Comparison of ENCODE assay signal across 24 cellular contexts in genomic region chrY:17233710-17234109, GRCh38.
A peak's percentile ranks its signal among the peaks of the same experiment; 100 is the strongest.
DNase-seq lines count a peak whose midpoint lies in the region; FAIRE-seq and TF ChIP-seq lines count a peak whose summit lies in the region.
"Had no signal": no experiment of that assay in that cellular context is flagged by ENCODE, and none has a peak within 500 bp of the region (broad histone marks: within the 10 kb centered on the region; RNA-seq: fewer than 3 reads in every experiment).

No MANE protein-coding gene starts in this region.

- H2AK5ac ChIP-seq in H1 (ENCODE audit: low read depth, low read length) = no peak overlapping the region

- H3K23ac ChIP-seq in H1 (ENCODE audit: insufficient read length) = no peak overlapping the region

- TF ChIP-seq EP300 in H1 (IDR thresholded peaks at IDR 0.05; ENCODE audit: borderline replicate concordance in 1 of 2, low read depth in 2 of 2, low read length in 2 of 2) = no peak

- H4K8ac ChIP-seq in H1 (ENCODE audit: extremely low read depth, insufficient read depth, low read length) = no peak overlapping the region

- no peak overlapping the region for H3K4me3 Mint-ChIP-seq in osteocyte (ENCODE audit: unreplicated experiment)
- H3K4me3 Mint-ChIP-seq: CD14-positive monocyte; CD4-positive, alpha-beta T cell; CD8-positive, alpha-beta memory T cell had no signal

- H3K9ac ChIP-seq in HUES64 (ENCODE audit: low read depth, low read length) = peak overlapping the region; percentile 52
- H3K9ac ChIP-seq in H1 (replicated peaks in 1 of 4; ENCODE audit: extremely low read depth in 1 of 4, low read depth in 3 of 4, low read length in 3 of 4) = no peak overlapping the region
- H3K9ac ChIP-seq: BLaER1 treated with 17β-estradiol and CSF1 and Interleukin-3, amounts not matched to agents 10 nM and 100 nM had no signal

- POLR2A ChIA-PET in H1 (lab: Charles Lee; ENCODE audit: partially characterized antibody) = no interaction called here

- no peaks in the 10 kb centered on the region for H3K79me2 ChIP-seq in H1 (ENCODE audit: control insufficient read depth in 1 of 2, insufficient read depth in 2 of 2, low read length in 2 of 2)

- no peak overlapping the region for H2AFZ ChIP-seq in H1 (ENCODE audit: low read length)

- TF ChIP-seq POLR2A in H1 (IDR thresholded peaks at IDR 0.05; ENCODE audit: control extremely low read depth in 1 of 2, low read depth in 2 of 2, low read length in 2 of 2) = no peak

- H3K27ac Mint-ChIP-seq in osteocyte (ENCODE audit: unreplicated experiment) = no peak overlapping the region
- H3K27ac Mint-ChIP-seq: CD14-positive monocyte; CD4-positive, alpha-beta T cell; CD8-positive, alpha-beta memory T cell had no signal

- H3K27me3 Mint-ChIP-seq in osteocyte (ENCODE audit: unreplicated experiment) = no peaks in the 10 kb centered on the region
- H3K27me3 Mint-ChIP-seq: CD4-positive, alpha-beta T cell; CD8-positive, alpha-beta memory T cell had no signal

- H3K4me3 ChIP-seq in HUES64 (ENCODE audit: low read length) (no peak overlapping the region; the same call in 1 of the 2 replicates), H1 (ENCODE audit: extremely low read depth in 1 of 4, insufficient read depth in 2 of 4, low read depth in 3 of 4, low read length in 4 of 4) (peak overlapping the region in 1 of 4 experiments; percentile 12; a peak in 1 of 8 replicates)
- H3K4me3 ChIP-seq: A549; BLaER1 treated with 17β-estradiol and CSF1 and Interleukin-3, amounts not matched to agents 10 nM and 100 nM had no signal

- TF ChIP-seq RAD21 in H1 (IDR thresholded peaks at IDR 0.05 in 1 of 2, conservative IDR thresholded peaks at IDR 0.05 in 1 of 2; ENCODE audit: low read depth in 2 of 2, low read length in 2 of 2) = no peak

- CTCF ChIA-PET in H1 (lab: Charles Lee; ENCODE audit: partially characterized antibody) = interaction anchor here (0.6 kb wide), 1 partner anchor 117 kb away, joined by 4 read pairs; no protein-coding TSS in a partner anchor

- peak overlapping the region in 1 of 2 experiments; percentile 42; a peak in 2 of 4 replicates for H3K4me2 ChIP-seq in H1 (ENCODE audit: insufficient read depth in 1 of 2, low read depth in 2 of 2, low read length in 2 of 2)
- H3K4me2 ChIP-seq: A549; BLaER1 treated with 17β-estradiol and CSF1 and Interleukin-3, amounts not matched to agents 10 nM and 100 nM had no signal

- DNase-seq in H1 (ENCODE audit: low read depth in 1 of 2, low spot score in 2 of 2) = no peak
- peak; percentile 28 for DNase-seq in iPS DF 19.7 (ENCODE audit: low read depth, low spot score)
- DNase-seq in superior temporal gyrus (ENCODE audit: extremely low spot score) = peak; percentile 22
- no peak for DNase-seq in osteocyte (ENCODE audit: extremely low spot score, unreplicated experiment)
- DNase-seq in cerebellar nuclear complex (lab: John Stamatoyannopoulos, UW) = no peak
- DNase-seq in activated CD4-positive, CD25-positive, alpha-beta regulatory T cell (lab: John Stamatoyannopoulos, UW) = no peak
- DNase-seq: 8988T; ACHN; AML-193; BE2C; CD4-positive, alpha-beta T cell; CD8-positive, alpha-beta memory T cell; DMS 273 treated with DMSO at 0.1 percent for 48 hours; DMS79; GF-D8; GOT3; H7; HCEC 1CT had no signal

- no peak overlapping the region for H2BK12ac ChIP-seq in H1 (ENCODE audit: low read depth, low read length)

- H3K27me3 ChIP-seq in HUES64 (ENCODE audit: insufficient read depth, low read length) = no peaks in the 10 kb centered on the region
- H3K27me3 ChIP-seq in H1 (replicated peaks in 1 of 4; ENCODE audit: control insufficient read depth in 3 of 4, extremely low read depth in 1 of 4, insufficient read depth in 3 of 4, low read length in 3 of 4) = no peaks in the 10 kb centered on the region
- H3K27me3 ChIP-seq: BE2C; BLaER1 treated with 17β-estradiol and CSF1 and Interleukin-3, amounts not matched to agents 10 nM and 100 nM had no signal

- 14% methylated on average over 1 of the region's 1 CpG for WGBS in HUES64
- 8% methylated on average over 1 of the region's 1 CpG; no CpG with 5 or more reads in 1 of the 2 experiments for WGBS in H1 (ENCODE audit: extremely low coverage in 1 of 2, insufficient coverage in 1 of 2, insufficient read length in 1 of 2, insufficient replicate concordance in 2 of 2, low coverage in 1 of 2, low lambda C conversion rate in 2 of 2, missing lambda C conversion rate in 1 of 2), 2 experiments

- no peak overlapping the region for H4K91ac ChIP-seq in H1 (replicated peaks; ENCODE audit: insufficient read length, low read length)

- H3K4ac ChIP-seq in H1 (replicated peaks; ENCODE audit: insufficient read length, low read depth, low read length) = no peak overlapping the region

- H4K20me1 ChIP-seq in H1 (replicated peaks in 1 of 2; ENCODE audit: control insufficient read depth in 1 of 2, insufficient read depth in 2 of 2, low read length in 2 of 2) = no peaks in the 10 kb centered on the region
- H4K20me1 ChIP-seq: BLaER1 treated with 17β-estradiol and CSF1 and Interleukin-3, amounts not matched to agents 10 nM and 100 nM had no signal

- no peak overlapping the region for H2BK15ac ChIP-seq in H1 (ENCODE audit: low read length)

- no peak overlapping the region for H3K14ac ChIP-seq in H1 (ENCODE audit: insufficient read length)

- TF ChIP-seq CTCF in H1 (IDR thresholded peaks at IDR 0.05; ENCODE audit: control extremely low read depth in 1 of 3, insufficient read depth in 1 of 3, low read depth in 1 of 3, low read length in 3 of 3) = no peak
- TF ChIP-seq CTCF in osteocyte (IDR thresholded peaks at IDR 0.05) = no peak

- H2BK120ac ChIP-seq in H1 (replicated peaks; ENCODE audit: low read depth, low read length) = no peak overlapping the region

- no peak overlapping the region for H3K18ac ChIP-seq in H1 (ENCODE audit: extremely low read depth, low read length)

- peak overlapping the region; percentile 68; the same call in 1 of the 2 replicates for H2BK5ac ChIP-seq in H1 (ENCODE audit: low read depth, low read length)

- FAIRE-seq in H1 (lab: Jason Lieb, UNC) = peak; percentile 93
- FAIRE-seq: D721Med, GM12891 had no signal

- H3K9me3 Mint-ChIP-seq in osteocyte (ENCODE audit: unreplicated experiment) = no peaks in the 10 kb centered on the region
- H3K9me3 Mint-ChIP-seq: CD4-positive, alpha-beta T cell; CD8-positive, alpha-beta memory T cell had no signal

- no peaks in the 10 kb centered on the region for H3K79me1 ChIP-seq in H1 (ENCODE audit: low read depth, low read length)

- no peaks in the 10 kb centered on the region for H3K4me1 Mint-ChIP-seq in osteocyte (ENCODE audit: unreplicated experiment)
- H3K4me1 Mint-ChIP-seq: CD14-positive monocyte; CD8-positive, alpha-beta memory T cell had no signal

- H3K36me3 ChIP-seq in HUES64 (ENCODE audit: insufficient read depth, low read length) (no peaks in the 10 kb centered on the region), H1 (ENCODE audit: control insufficient read depth in 2 of 4, insufficient read depth in 4 of 4, low read length in 3 of 4) (no peaks in the 10 kb centered on the region)
- H3K36me3 ChIP-seq: BE2C; BLaER1 treated with 17β-estradiol and CSF1 and Interleukin-3, amounts not matched to agents 10 nM and 100 nM had no signal

- H3K23me2 ChIP-seq in H1 (ENCODE audit: low read depth, low read length) = no peaks in the 10 kb centered on the region

- H3K4me1 ChIP-seq in HUES64 (ENCODE audit: insufficient read depth, low read length) = peaks cover 41% of the 10 kb centered on the region
- peaks cover 0 to 5% (median 0%) of the 10 kb centered on the region in 4 experiments; a peak in 2 of 7 replicates for H3K4me1 ChIP-seq in H1 (replicated peaks in 1 of 4; ENCODE audit: control insufficient read depth in 3 of 4, insufficient read depth in 4 of 4, low read length in 3 of 4)
- H3K4me1 ChIP-seq: A549; BE2C; BLaER1 treated with 17β-estradiol and CSF1 and Interleukin-3, amounts not matched to agents 10 nM and 100 nM had no signal

- H2BK20ac ChIP-seq in H1 (ENCODE audit: low read length) = no peak overlapping the region

- no peaks in the 10 kb centered on the region for H3K36me3 Mint-ChIP-seq in osteocyte (ENCODE audit: unreplicated experiment)
- H3K36me3 Mint-ChIP-seq: CD14-positive monocyte; CD8-positive, alpha-beta memory T cell had no signal

- H3K56ac ChIP-seq in H1 (replicated peaks; ENCODE audit: insufficient read length, low read depth, low read length) = no peak overlapping the region

- no peak overlapping the region for H4K5ac ChIP-seq in H1 (ENCODE audit: insufficient read length, low read depth, low read length)

- H3K27ac ChIP-seq in HUES64 (ENCODE audit: low read depth, low read length) (peak overlapping the region; percentile 98), H1 (ENCODE audit: low read depth, low read length) (peak overlapping the region; percentile 63; the same call in 1 of the 2 replicates)
- H3K27ac ChIP-seq: A549; BLaER1 treated with 17β-estradiol and CSF1 and Interleukin-3, amounts not matched to agents 10 nM and 100 nM had no signal

- no peaks in the 10 kb centered on the region for H3K9me3 ChIP-seq in HUES64 (ENCODE audit: insufficient read depth, low read depth, low read length)
- no peaks in the 10 kb centered on the region for H3K9me3 ChIP-seq in H1 (ENCODE audit: insufficient read depth in 2 of 2, low read depth in 1 of 2, low read length in 1 of 2)
- H3K9me3 ChIP-seq: A549; BE2C; BLaER1 treated with 17β-estradiol and CSF1 and Interleukin-3, amounts not matched to agents 10 nM and 100 nM had no signal

TF ChIP-seq in H1, 55 proteins besides CTCF, POLR2A, EP300 and RAD21:
- TF ChIP-seq SP2 (IDR thresholded peaks at IDR 0.05; ENCODE audit: low read length) (no peak), EGR1 (IDR thresholded peaks at IDR 0.05; ENCODE audit: borderline replicate concordance, low read depth, low read length) (no peak), CEBPB (IDR thresholded peaks at IDR 0.05; ENCODE audit: low read depth, low read length) (no peak), NRF1 (IDR thresholded peaks at IDR 0.05; ENCODE audit: low read depth, low read length) (no peak), FOSL1 (IDR thresholded peaks at IDR 0.05; ENCODE audit: insufficient read depth, low read depth, low read length) (no peak), SP1 (IDR thresholded peaks at IDR 0.05; ENCODE audit: low read depth, low read length) (no peak)
TF ChIP-seq in H1: peak in this region for 0.

Comparison
In these comparisons a context has a peak if more than half of its experiments do, and no peak if none do; other contexts are left out.
1. DNase-seq: peak in iPS DF 19.7 (single experiment) and superior temporal gyrus (single experiment); none in H1 (0 of 2), osteocyte (single experiment), cerebellar nuclear complex (0 of 2) and activated CD4-positive, CD25-positive, alpha-beta regulatory T cell (0 of 4).